ENCODE assay signal across 1 cellular context in the genomic region with DNA sequence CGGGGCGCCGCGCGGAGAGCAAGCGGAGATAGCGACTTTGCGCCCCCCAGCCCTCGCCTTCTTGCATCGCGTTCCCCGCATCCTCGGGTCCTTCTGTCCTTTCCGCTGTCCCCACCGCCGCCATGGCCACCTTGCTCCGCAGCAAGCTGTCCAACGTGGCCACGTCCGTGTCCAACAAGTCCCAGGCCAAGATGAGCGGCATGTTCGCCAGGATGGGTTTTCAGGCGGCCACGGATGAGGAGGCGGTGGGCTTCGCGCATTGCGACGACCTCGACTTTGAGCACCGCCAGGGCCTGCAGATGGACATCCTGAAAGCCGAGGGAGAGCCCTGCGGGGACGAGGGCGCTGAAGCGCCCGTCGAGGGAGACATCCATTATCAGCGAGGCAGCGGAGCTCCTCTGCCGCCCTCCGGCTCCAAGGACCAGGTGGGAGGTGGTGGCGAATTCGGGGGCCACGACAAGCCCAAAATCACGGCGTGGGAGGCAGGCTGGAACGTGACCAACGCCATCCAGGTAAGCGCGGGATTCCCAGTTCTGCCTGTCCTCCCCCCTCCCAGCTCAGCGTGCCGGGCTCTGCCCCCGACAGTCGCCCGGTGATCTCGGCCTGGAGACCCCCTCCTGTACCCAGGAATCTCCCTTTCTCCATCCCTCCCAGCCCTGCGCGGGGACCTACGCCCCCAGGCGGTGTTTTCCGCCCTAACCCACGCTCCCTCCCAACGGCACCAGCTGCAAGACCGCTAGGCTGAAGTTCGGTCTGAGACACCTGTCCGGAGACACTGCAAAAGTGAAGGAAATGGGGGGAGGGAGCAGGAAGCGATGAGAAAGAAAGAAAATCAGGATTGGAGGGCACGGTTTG.
TF ChIP-seq lines count a peak whose summit lies in the region.

No MANE protein-coding gene starts in this region.

TF ChIP-seq in GM23338, 12 proteins besides CTCF, POLR2A, EP300 and RAD21 (continued from another document):
- TF ChIP-seq, protein P1, sequence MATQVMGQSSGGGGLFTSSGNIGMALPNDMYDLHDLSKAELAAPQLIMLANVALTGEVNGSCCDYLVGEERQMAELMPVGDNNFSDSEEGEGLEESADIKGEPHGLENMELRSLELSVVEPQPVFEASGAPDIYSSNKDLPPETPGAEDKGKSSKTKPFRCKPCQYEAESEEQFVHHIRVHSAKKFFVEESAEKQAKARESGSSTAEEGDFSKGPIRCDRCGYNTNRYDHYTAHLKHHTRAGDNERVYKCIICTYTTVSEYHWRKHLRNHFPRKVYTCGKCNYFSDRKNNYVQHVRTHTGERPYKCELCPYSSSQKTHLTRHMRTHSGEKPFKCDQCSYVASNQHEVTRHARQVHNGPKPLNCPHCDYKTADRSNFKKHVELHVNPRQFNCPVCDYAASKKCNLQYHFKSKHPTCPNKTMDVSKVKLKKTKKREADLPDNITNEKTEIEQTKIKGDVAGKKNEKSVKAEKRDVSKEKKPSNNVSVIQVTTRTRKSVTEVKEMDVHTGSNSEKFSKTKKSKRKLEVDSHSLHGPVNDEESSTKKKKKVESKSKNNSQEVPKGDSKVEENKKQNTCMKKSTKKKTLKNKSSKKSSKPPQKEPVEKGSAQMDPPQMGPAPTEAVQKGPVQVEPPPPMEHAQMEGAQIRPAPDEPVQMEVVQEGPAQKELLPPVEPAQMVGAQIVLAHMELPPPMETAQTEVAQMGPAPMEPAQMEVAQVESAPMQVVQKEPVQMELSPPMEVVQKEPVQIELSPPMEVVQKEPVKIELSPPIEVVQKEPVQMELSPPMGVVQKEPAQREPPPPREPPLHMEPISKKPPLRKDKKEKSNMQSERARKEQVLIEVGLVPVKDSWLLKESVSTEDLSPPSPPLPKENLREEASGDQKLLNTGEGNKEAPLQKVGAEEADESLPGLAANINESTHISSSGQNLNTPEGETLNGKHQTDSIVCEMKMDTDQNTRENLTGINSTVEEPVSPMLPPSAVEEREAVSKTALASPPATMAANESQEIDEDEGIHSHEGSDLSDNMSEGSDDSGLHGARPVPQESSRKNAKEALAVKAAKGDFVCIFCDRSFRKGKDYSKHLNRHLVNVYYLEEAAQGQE (IDR thresholded peaks at IDR 0.05; ENCODE audit: unreplicated experiment) = no peak
- TF ChIP-seq STAT1 (IDR thresholded peaks at IDR 0.05; ENCODE audit: unreplicated experiment) = peak; percentile 64
- TF ChIP-seq POLR2AphosphoS5 (IDR thresholded peaks at IDR 0.05; ENCODE audit: low read depth) = peak; percentile 26; the same call in 1 of the 2 replicates
- TF ChIP-seq, protein P2, sequence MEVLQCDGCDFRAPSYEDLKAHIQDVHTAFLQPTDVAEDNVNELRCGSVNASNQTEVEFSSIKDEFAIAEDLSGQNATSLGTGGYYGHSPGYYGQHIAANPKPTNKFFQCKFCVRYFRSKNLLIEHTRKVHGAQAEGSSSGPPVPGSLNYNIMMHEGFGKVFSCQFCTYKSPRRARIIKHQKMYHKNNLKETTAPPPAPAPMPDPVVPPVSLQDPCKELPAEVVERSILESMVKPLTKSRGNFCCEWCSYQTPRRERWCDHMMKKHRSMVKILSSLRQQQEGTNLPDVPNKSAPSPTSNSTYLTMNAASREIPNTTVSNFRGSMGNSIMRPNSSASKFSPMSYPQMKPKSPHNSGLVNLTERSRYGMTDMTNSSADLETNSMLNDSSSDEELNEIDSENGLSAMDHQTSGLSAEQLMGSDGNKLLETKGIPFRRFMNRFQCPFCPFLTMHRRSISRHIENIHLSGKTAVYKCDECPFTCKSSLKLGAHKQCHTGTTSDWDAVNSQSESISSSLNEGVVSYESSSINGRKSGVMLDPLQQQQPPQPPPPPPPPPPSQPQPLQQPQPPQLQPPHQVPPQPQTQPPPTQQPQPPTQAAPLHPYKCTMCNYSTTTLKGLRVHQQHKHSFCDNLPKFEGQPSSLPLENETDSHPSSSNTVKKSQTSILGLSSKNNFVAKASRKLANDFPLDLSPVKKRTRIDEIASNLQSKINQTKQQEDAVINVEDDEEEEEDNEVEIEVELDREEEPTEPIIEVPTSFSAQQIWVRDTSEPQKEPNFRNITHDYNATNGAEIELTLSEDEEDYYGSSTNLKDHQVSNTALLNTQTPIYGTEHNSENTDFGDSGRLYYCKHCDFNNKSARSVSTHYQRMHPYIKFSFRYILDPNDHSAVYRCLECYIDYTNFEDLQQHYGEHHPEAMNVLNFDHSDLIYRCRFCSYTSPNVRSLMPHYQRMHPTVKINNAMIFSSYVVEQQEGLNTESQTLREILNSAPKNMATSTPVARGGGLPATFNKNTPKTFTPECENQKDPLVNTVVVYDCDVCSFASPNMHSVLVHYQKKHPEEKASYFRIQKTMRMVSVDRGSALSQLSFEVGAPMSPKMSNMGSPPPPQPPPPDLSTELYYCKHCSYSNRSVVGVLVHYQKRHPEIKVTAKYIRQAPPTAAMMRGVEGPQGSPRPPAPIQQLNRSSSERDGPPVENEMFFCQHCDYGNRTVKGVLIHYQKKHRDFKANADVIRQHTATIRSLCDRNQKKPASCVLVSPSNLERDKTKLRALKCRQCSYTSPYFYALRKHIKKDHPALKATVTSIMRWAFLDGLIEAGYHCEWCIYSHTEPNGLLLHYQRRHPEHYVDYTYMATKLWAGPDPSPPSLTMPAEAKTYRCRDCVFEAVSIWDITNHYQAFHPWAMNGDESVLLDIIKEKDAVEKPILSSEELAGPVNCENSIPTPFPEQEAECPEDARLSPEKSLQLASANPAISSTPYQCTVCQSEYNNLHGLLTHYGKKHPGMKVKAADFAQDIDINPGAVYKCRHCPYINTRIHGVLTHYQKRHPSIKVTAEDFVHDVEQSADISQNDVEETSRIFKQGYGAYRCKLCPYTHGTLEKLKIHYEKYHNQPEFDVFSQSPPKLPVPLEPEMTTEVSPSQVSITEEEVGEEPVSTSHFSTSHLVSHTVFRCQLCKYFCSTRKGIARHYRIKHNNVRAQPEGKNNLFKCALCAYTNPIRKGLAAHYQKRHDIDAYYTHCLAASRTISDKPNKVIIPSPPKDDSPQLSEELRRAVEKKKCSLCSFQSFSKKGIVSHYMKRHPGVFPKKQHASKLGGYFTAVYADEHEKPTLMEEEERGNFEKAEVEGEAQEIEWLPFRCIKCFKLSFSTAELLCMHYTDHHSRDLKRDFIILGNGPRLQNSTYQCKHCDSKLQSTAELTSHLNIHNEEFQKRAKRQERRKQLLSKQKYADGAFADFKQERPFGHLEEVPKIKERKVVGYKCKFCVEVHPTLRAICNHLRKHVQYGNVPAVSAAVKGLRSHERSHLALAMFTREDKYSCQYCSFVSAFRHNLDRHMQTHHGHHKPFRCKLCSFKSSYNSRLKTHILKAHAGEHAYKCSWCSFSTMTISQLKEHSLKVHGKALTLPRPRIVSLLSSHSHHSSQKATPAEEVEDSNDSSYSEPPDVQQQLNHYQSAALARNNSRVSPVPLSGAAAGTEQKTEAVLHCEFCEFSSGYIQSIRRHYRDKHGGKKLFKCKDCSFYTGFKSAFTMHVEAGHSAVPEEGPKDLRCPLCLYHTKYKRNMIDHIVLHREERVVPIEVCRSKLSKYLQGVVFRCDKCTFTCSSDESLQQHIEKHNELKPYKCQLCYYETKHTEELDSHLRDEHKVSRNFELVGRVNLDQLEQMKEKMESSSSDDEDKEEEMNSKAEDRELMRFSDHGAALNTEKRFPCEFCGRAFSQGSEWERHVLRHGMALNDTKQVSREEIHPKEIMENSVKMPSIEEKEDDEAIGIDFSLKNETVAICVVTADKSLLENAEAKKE (CRISPR knock-in tag; IDR thresholded peaks at IDR 0.05) = no peak
